In genomic region chr18:46407471-46408166, GRCh38 we compare ENCODE assay signal across 16 cellular contexts.
DNase-seq lines count a peak whose midpoint lies in the region; ATAC-seq and TF ChIP-seq lines count a peak whose summit lies in the region.
"Had no signal": no experiment of that assay in that cellular context is flagged by ENCODE, and none has a peak within 500 bp of the region (broad histone marks: within the 10 kb centered on the region; RNA-seq: fewer than 3 reads in every experiment).

No MANE protein-coding gene starts in this region.

- H3K27ac Mint-ChIP-seq in activated T-helper 17 cell treated with anti-CD3 and anti-CD28 coated beads, Interleukin-2, amount 50 U/mL, for 72 hours, result peak overlapping the region; percentile 18
- H3K27ac Mint-ChIP-seq: B cell, progenitor cell of endocrine pancreas had no signal

- H3K27me3 ChIP-seq in esophagus muscularis mucosa, result no peaks in the 10 kb centered on the region
- no peaks in the 10 kb centered on the region for H3K27me3 ChIP-seq in muscle layer of colon (ENCODE audit: control insufficient read depth in 1 of 2, insufficient read depth in 2 of 2, low read length in 2 of 2)

- H3K9me3 Mint-ChIP-seq in activated T-helper 17 cell treated with anti-CD3 and anti-CD28 coated beads, Interleukin-2, amount 50 U/mL, for 72 hours, result no peaks in the 10 kb centered on the region
- H3K9me3 Mint-ChIP-seq: central memory CD8-positive, alpha-beta T cell had no signal

- no peak overlapping the region for H3K9ac ChIP-seq in muscle layer of colon (ENCODE audit: low read length)

- no peak for TF ChIP-seq EP300 in esophagus muscularis mucosa (IDR thresholded peaks at IDR 0.05)

- H3K9me3 ChIP-seq in esophagus muscularis mucosa (no peaks in the 10 kb centered on the region), muscle layer of colon (ENCODE audit: low read length) (no peaks in the 10 kb centered on the region)
- H3K9me3 ChIP-seq: mucosa of descending colon had no signal

- peak overlapping the region; percentile 34 to 67 (median 60) for H3K27ac ChIP-seq in esophagus muscularis mucosa (replicated peaks in 1 of 4)
- peak overlapping the region; percentile 41 for H3K27ac ChIP-seq in muscle layer of colon (ENCODE audit: low read depth, low read length)

- H3K36me3 Mint-ChIP-seq in activated T-helper 17 cell treated with anti-CD3 and anti-CD28 coated beads, Interleukin-2, amount 50 U/mL, for 72 hours (ENCODE audit: low read depth), result no peaks in the 10 kb centered on the region

- H3K4me1 Mint-ChIP-seq in activated T-helper 17 cell treated with anti-CD3 and anti-CD28 coated beads, Interleukin-2, amount 50 U/mL, for 72 hours, result peaks cover 4% of the 10 kb centered on the region
- H3K4me1 Mint-ChIP-seq: B cell; central memory CD8-positive, alpha-beta T cell had no signal

- H3K4me3 ChIP-seq in esophagus muscularis mucosa (no peak overlapping the region), muscle layer of colon (ENCODE audit: low read depth in 1 of 2, low read length in 2 of 2) (no peak overlapping the region)
- H3K4me3 ChIP-seq: mucosa of descending colon had no signal

- no peak for ATAC-seq in activated T-helper 17 cell treated with anti-CD3 and anti-CD28 coated beads, Interleukin-2, amount 50 U/mL, for 72 hours (replicated peaks)
- no peak for ATAC-seq in GM18873 (IDR thresholded peaks at IDR 0.05; ENCODE audit: low FRiP score, unreplicated experiment)
- ATAC-seq: mucosa of descending colon had no signal

- H3K27me3 Mint-ChIP-seq in activated T-helper 17 cell treated with anti-CD3 and anti-CD28 coated beads, Interleukin-2, amount 50 U/mL, for 72 hours, result peaks cover 12% of the 10 kb centered on the region
- H3K27me3 Mint-ChIP-seq: progenitor cell of endocrine pancreas had no signal

- 38% methylated on average over 7 of the region's 7 CpGs for WGBS in esophagus muscularis mucosa

- TF ChIP-seq POLR2A in esophagus muscularis mucosa (IDR thresholded peaks at IDR 0.05; ENCODE audit: low read depth), result no peak

- H3K4me3 Mint-ChIP-seq in activated T-helper 17 cell treated with anti-CD3 and anti-CD28 coated beads, Interleukin-2, amount 50 U/mL, for 72 hours, result no peak overlapping the region
- H3K4me3 Mint-ChIP-seq: B cell; central memory CD8-positive, alpha-beta T cell had no signal

- no peak for TF ChIP-seq CTCF in esophagus muscularis mucosa (IDR thresholded peaks at IDR 0.05)

- H3K4me1 ChIP-seq in esophagus muscularis mucosa (peaks cover 41 to 66% (median 59%) of the 10 kb centered on the region in 4 donors), muscle layer of colon (ENCODE audit: insufficient read depth, low read length) (peaks cover 45% of the 10 kb centered on the region)

- intact Hi-C loops in esophagus muscularis mucosa (cut with DNase I), result no loop called here

- H3K36me3 ChIP-seq in esophagus muscularis mucosa (no peaks in the 10 kb centered on the region), muscle layer of colon (ENCODE audit: insufficient read depth, low read length) (no peaks in the 10 kb centered on the region)

- DNase-seq in COLO829 (ENCODE audit: low spot score), result peak; percentile 12
- no peak for DNase-seq in esophagus muscularis mucosa (ENCODE audit: extremely low spot score)
- DNase-seq in NCI-H774 (lab: John Stamatoyannopoulos, UW), result no peak
- DNase-seq in activated T-cell treated with anti-CD3 and anti-CD28 coated beads, Interleukin-2, amount 50 U/mL, for 1 hour, result no peak
- DNase-seq in NCI-H2029 treated with DMSO at 0.1 percent for 48 hours (lab: John Stamatoyannopoulos, UW), result no peak
- DNase-seq: mucosa of descending colon; NCI-H187; SIG-M5; stimulated activated CD4-positive, alpha-beta T cell treated with anti-CD3 and anti-CD28 coated beads, Interleukin-4, amount 100 ng/mL, for 4 hours; stimulated activated naive CD4-positive, alpha-beta T cell treated with Interleukin-2 at 50 U/mL for 16 hours had no signal
